In the genomic region with DNA sequence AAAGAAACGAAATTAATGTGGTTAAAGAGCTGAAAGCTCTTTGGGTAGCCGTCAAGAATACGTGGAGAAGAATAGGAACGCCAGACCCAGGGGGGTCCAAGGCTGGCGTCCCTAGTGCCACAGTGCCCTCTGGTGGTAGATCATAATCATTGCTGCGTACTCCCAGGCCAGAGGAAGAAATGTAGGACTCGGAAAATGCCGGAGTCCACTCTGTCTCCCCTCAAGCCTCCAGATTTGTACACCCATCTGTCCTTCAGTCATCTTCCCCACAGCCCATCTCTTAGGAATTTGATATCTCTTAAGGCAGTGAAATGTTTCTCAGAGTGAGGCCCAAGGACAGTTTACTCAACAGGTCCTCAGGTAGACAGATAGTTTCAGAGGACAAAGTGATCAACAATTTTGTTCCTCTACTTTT, we compare ENCODE assay signal across 8 cellular contexts. TPM values are rescaled to one million over a fixed set of nuclear protein-coding genes. Genes with fewer than 3 reads are reported as not detected.
DNase-seq lines count a peak whose midpoint lies in the region; ATAC-seq and TF ChIP-seq lines count a peak whose summit lies in the region.

No MANE protein-coding gene starts in this region.

- no peaks in the 10 kb centered on the region for H3K79me2 ChIP-seq in HCT116 (ENCODE audit: insufficient read depth, low read length)

- no peaks in the 10 kb centered on the region for H4K20me1 ChIP-seq in HCT116 (ENCODE audit: insufficient read depth)

- no peak for TF ChIP-seq RAD21 in HCT116 (IDR thresholded peaks at IDR 0.05; ENCODE audit: low read depth)

- intact Hi-C loops in HCT116 (cut with micrococcal nuclease) = loop anchor here (1.0 kb wide), 4 partner anchors 90 to 297 kb away; no protein-coding TSS in a partner anchor
- intact Hi-C loops in activated CD4-positive, alpha-beta T cell treated with anti-CD3 and anti-CD28 coated beads for 36 hours (cut with DNase I, micrococcal nuclease) = loop anchor here (1.0 kb wide), 5 partner anchors 90 to 319 kb away; no protein-coding TSS in a partner anchor
- intact Hi-C loops in right lobe of liver (cut with DNase I) = no loop called here

- POLR2A ChIA-PET in HCT116 (lab: Charles Lee) = no interaction called here
- POLR2A ChIA-PET in activated CD4-positive, alpha-beta T cell treated with anti-CD3 and anti-CD28 coated beads for 36 hours (lab: Charles Lee) = no interaction called here

- ATAC-seq in HCT116 = peak; percentile 64
- ATAC-seq in activated CD4-positive, alpha-beta T cell treated with anti-CD3 and anti-CD28 coated beads for 36 hours = peak; percentile 92
- ATAC-seq in right lobe of liver = peak; percentile 82 to 94 (median 89)
- ATAC-seq in GM18505 (IDR thresholded peaks at IDR 0.05; ENCODE audit: unreplicated experiment) = no peak

- H3K4me1 Mint-ChIP-seq in activated CD4-positive, alpha-beta T cell treated with anti-CD3 and anti-CD28 coated beads for 36 hours = peaks cover 2% of the 10 kb centered on the region

- H3K4me3 Mint-ChIP-seq in activated CD4-positive, alpha-beta T cell treated with anti-CD3 and anti-CD28 coated beads for 36 hours = no peak overlapping the region

- TF ChIP-seq POLR2A in HCT116 (IDR thresholded peaks at IDR 0.05; ENCODE audit: borderline replicate concordance, extremely low read depth, insufficient read depth, insufficient read length) (no peak), right lobe of liver (IDR thresholded peaks at IDR 0.05) (no peak), GM18505 (IDR thresholded peaks at IDR 0.05; ENCODE audit: borderline replicate concordance, extremely low read depth, insufficient read depth, insufficient read length) (no peak)

- 0% methylated on average over 8 of the region's 8 CpGs for WGBS in right lobe of liver (ENCODE audit: insufficient coverage, low coverage, low lambda C conversion rate, missing lambda C conversion rate)

- peak in 2 of 3 experiments; percentile 76 to 88; a peak in 4 of 6 replicates for TF ChIP-seq CTCF in HCT116 (IDR thresholded peaks at IDR 0.05 in 2 of 3, conservative IDR thresholded peaks at IDR 0.05 in 1 of 3; ENCODE audit: borderline replicate concordance in 1 of 3, insufficient read depth in 1 of 3, low read depth in 2 of 3, low read length in 2 of 3)
- peak; percentile 97 for TF ChIP-seq CTCF in choroid plexus epithelial cell (conservative IDR thresholded peaks at IDR 0.05; ENCODE audit: low read depth, low read length)
- peak; percentile 85 to 97 (median 94) for TF ChIP-seq CTCF in right lobe of liver (IDR thresholded peaks at IDR 0.05)

- H3K36me3 Mint-ChIP-seq in activated CD4-positive, alpha-beta T cell treated with anti-CD3 and anti-CD28 coated beads for 36 hours (ENCODE audit: low read depth) = no peaks in the 10 kb centered on the region

- H3K9me3 ChIP-seq in HCT116 (ENCODE audit: control insufficient read depth in 1 of 2, insufficient read depth in 1 of 2, low read depth in 1 of 2, low read length in 2 of 2) = peaks cover 0 to 6% of the 10 kb centered on the region in 2 experiments; a peak in 1 of 4 replicates
- H3K9me3 ChIP-seq in right lobe of liver = no peaks in the 10 kb centered on the region

- RAD21 ChIA-PET in HCT116 (lab: Charles Lee; ENCODE audit: low non-redundant PET in 1 of 2, low total read pairs in 2 of 2, uncharacterized antibody in 2 of 2, unreplicated experiment in 2 of 2) = interaction anchor here (0.6 to 2.7 kb wide), 8 partner anchors 74 to 297 kb away, joined by 3 to 22 read pairs (median 6); no protein-coding TSS in a partner anchor

- H3K4me1 ChIP-seq in HCT116 (ENCODE audit: control insufficient read depth in 1 of 2, insufficient read depth in 2 of 2, low read length in 2 of 2) (peaks cover 29 to 66% of the 10 kb centered on the region in 2 experiments), right lobe of liver (peaks cover 0 to 4% (median 2%) of the 10 kb centered on the region in 4 donors)

- H3K9ac ChIP-seq in HCT116 (ENCODE audit: low read length) = peak overlapping the region; percentile 47

- peak overlapping the region; percentile 65 for H3K4me2 ChIP-seq in HCT116 (ENCODE audit: low read length)

- peak overlapping the region; percentile 99 for H2AFZ ChIP-seq in HCT116 (ENCODE audit: low read depth, low read length, poor library complexity, severe bottlenecking)

- H3K27me3 Mint-ChIP-seq in activated CD4-positive, alpha-beta T cell treated with anti-CD3 and anti-CD28 coated beads for 36 hours = peaks cover 7% of the 10 kb centered on the region

- H3K9me3 Mint-ChIP-seq in activated CD4-positive, alpha-beta T cell treated with anti-CD3 and anti-CD28 coated beads for 36 hours (ENCODE audit: low read depth) = no peaks in the 10 kb centered on the region

- H3K36me3 ChIP-seq in HCT116 (ENCODE audit: control insufficient read depth in 1 of 2, insufficient read depth in 2 of 2, low read length in 2 of 2) (no peaks in the 10 kb centered on the region), right lobe of liver (no peaks in the 10 kb centered on the region)

- no peaks in the 10 kb centered on the region for H3K9me2 ChIP-seq in HCT116 (ENCODE audit: insufficient read depth)

- H3K27me3 ChIP-seq in HCT116 (ENCODE audit: insufficient read depth, low read length) = no peaks in the 10 kb centered on the region
- H3K27me3 ChIP-seq in right lobe of liver = no peaks in the 10 kb centered on the region

- H3K4me3 ChIP-seq in HCT116 (replicated peaks in 1 of 2; ENCODE audit: low read depth in 1 of 2, low read length in 2 of 2) (no peak overlapping the region), choroid plexus epithelial cell (ENCODE audit: low read depth, low read length) (no peak overlapping the region), right lobe of liver (no peak overlapping the region)

- no peak overlapping the region for H3K27ac Mint-ChIP-seq in activated CD4-positive, alpha-beta T cell treated with anti-CD3 and anti-CD28 coated beads for 36 hours

- H3K27ac ChIP-seq in HCT116 (ENCODE audit: low read depth, low read length) (no peak overlapping the region), right lobe of liver (no peak overlapping the region)

- BruUV-seq in HCT116 (replicated peaks; lab: Mats Ljungman, UMichigan) = no TSS peak

- CTCF ChIA-PET in HCT116 (lab: Charles Lee) = interaction anchor here (0.5 to 6.1 kb wide), 22 partner anchors 9 to 296 kb away, joined by 3 to 62 read pairs (median 4); partner anchors contain the start of gene CD9
- CTCF ChIA-PET in activated CD4-positive, alpha-beta T cell treated with anti-CD3 and anti-CD28 coated beads for 36 hours (lab: Charles Lee) = interaction anchor here (0.5 to 3.9 kb wide), 24 partner anchors 9 to 296 kb away, joined by 3 to 45 read pairs (median 4); no protein-coding TSS in a partner anchor

- DNase-seq in COR-L47 (lab: John Stamatoyannopoulos, UW) (peak; percentile 5), HCT116 (ENCODE audit: low read depth, low spot score) (no peak), NCI-H2227 treated with DMSO at 0.1 percent for 48 hours (lab: John Stamatoyannopoulos, UW) (peak; percentile 58), choroid plexus epithelial cell (ENCODE audit: low read depth) (peak; percentile 82), right lobe of liver (peak; percentile 45 to 66 (median 54))
- peak; percentile 77 for DNase-seq in activated CD4-positive, alpha-beta T cell treated with anti-CD3 and anti-CD28 coated beads for 36 hours
- DNase-seq in stimulated activated CD4-positive, alpha-beta T cell treated with anti-CD3 and anti-CD28 coated beads, TNF-alpha, amount 100 ng/mL, for 48 hours (ENCODE audit: low read depth in 3 of 3) = peak; percentile 20 to 48 (median 44)

TF ChIP-seq in HCT116, 20 proteins besides CTCF, POLR2A, EP300 and RAD21 (continues in another document):
- TF ChIP-seq YY1 (IDR thresholded peaks at IDR 0.05; ENCODE audit: extremely low read depth, insufficient replicate concordance, low read depth, low read length) (no peak), ZBTB33 (IDR thresholded peaks at IDR 0.05; ENCODE audit: extremely low read depth, insufficient replicate concordance, low read length) (no peak), EZH2 (IDR thresholded peaks at IDR 0.05) (no peak), EZH2phosphoT487 (IDR thresholded peaks at IDR 0.05; ENCODE audit: borderline replicate concordance) (no peak), SIN3A (IDR thresholded peaks at IDR 0.05; ENCODE audit: low read depth) (no peak), ATF3 (IDR thresholded peaks at IDR 0.05) (no peak), SP1 (IDR thresholded peaks at IDR 0.05; ENCODE audit: low read depth) (no peak), ELF1 (IDR thresholded peaks at IDR 0.05; ENCODE audit: borderline replicate concordance, low read depth) (no peak), MAX (IDR thresholded peaks at IDR 0.05) (no peak), SRF (IDR thresholded peaks at IDR 0.05; ENCODE audit: low read depth) (no peak), EGR1 (IDR thresholded peaks at IDR 0.05; ENCODE audit: low read depth) (no peak), ZFX (IDR thresholded peaks at IDR 0.05) (no peak)

RNA-seq across cellular contexts. Expression of gene PLEKHG6, which starts 25.4 kb away (rescaled TPM):
- total RNA-seq in HCT116 (2021; ENCODE audit: unreplicated experiment) (27.4 TPM), right lobe of liver (1 to 10 TPM; 2.3 to 5.5 (median 3.3) TPM)
- polyA plus RNA-seq in HCT116 (2012) = 16.5 and 19.9 TPM in 2 replicates
- not detected for total RNA-seq in activated CD4-positive, alpha-beta T cell treated with anti-CD3 and anti-CD28 coated beads for 36 hours

RNA-seq across cellular contexts. Expression of gene TNFRSF1A, which starts 56.8 kb away (rescaled TPM):
- total RNA-seq in HCT116 (2021; ENCODE audit: unreplicated experiment) = 129 TPM
- 91.0 and 116 TPM in 2 replicates for polyA plus RNA-seq in HCT116 (2012)
- total RNA-seq in activated CD4-positive, alpha-beta T cell treated with anti-CD3 and anti-CD28 coated beads for 36 hours = 10 to 100 TPM; 42.1 to 58.7 TPM
- total RNA-seq in right lobe of liver = 100 to 1,000 TPM in 4 of 6 experiments, 10 to 100 TPM in 2; 70.6 to 199 (median 117) TPM

Comparison
In these comparisons a context has a peak if more than half of its experiments do, and no peak if none do; other contexts are left out.
1. intact Hi-C loops: an anchor here in HCT116 (1.0 kb wide) and activated CD4-positive, alpha-beta T cell treated with anti-CD3 and anti-CD28 coated beads for 36 hours (1.0 kb wide); none called in right lobe of liver.